In genomic region chr3:32945136-32945535, GRCh38 we compare ENCODE assay signal across 21 cellular contexts. TPM values are rescaled to one million over a fixed set of nuclear protein-coding genes. Genes with fewer than 3 reads are reported as not detected.
DNase-seq lines count a peak whose midpoint lies in the region; ATAC-seq and TF ChIP-seq lines count a peak whose summit lies in the region.
"Had no signal": no experiment of that assay in that cellular context is flagged by ENCODE, and none has a peak within 500 bp of the region (broad histone marks: within the 10 kb centered on the region; RNA-seq: fewer than 3 reads in every experiment).

No MANE protein-coding gene starts in this region.

- no peak overlapping the region for H3K27ac ChIP-seq in breast epithelium
- no peak overlapping the region for H3K27ac ChIP-seq in OCI-LY7 (ENCODE audit: low read depth, low read length, poor library complexity, severe bottlenecking)
- H3K27ac ChIP-seq: sigmoid colon, vagina had no signal

- no peak for TF ChIP-seq POLR2A in breast epithelium (IDR thresholded peaks at IDR 0.05)

- H3K4me1 ChIP-seq in breast epithelium (no peaks in the 10 kb centered on the region), OCI-LY7 (ENCODE audit: insufficient read depth, low read length, poor library complexity, severe bottlenecking) (no peaks in the 10 kb centered on the region)
- H3K4me1 ChIP-seq: sigmoid colon, vagina had no signal

- H3K9me2 ChIP-seq in OCI-LY7 (ENCODE audit: insufficient read depth, low read length) = no peaks in the 10 kb centered on the region

- H3K9me3 ChIP-seq in breast epithelium = no peaks in the 10 kb centered on the region
- no peaks in the 10 kb centered on the region for H3K9me3 ChIP-seq in OCI-LY7 (ENCODE audit: low read length)
- H3K9me3 ChIP-seq: sigmoid colon, vagina had no signal

- H2AFZ ChIP-seq in OCI-LY7 (ENCODE audit: low read length) = no peak overlapping the region

- H3K79me2 ChIP-seq in OCI-LY7 (ENCODE audit: insufficient read depth, low read depth, low read length) = no peaks in the 10 kb centered on the region

- H3K4me3 Mint-ChIP-seq in MCF 10A (ENCODE audit: unreplicated experiment) = no peak overlapping the region
- H3K4me3 Mint-ChIP-seq: T-helper 2 cell treated with Interferon-gamma antibody and Interleukin-4, amounts not matched to agents 5 μg/mL and 100 μg/mL, for 36 hours had no signal

- TF ChIP-seq CTCF in MCF 10A (IDR thresholded peaks at IDR 0.05; ENCODE audit: unreplicated experiment) (no peak), breast epithelium (IDR thresholded peaks at IDR 0.05) (no peak), OCI-LY7 (conservative IDR thresholded peaks at IDR 0.05; ENCODE audit: low read length) (peak; percentile 40; the same call in 1 of the 2 replicates), epithelial cell of esophagus (IDR thresholded peaks at IDR 0.05; ENCODE audit: insufficient read depth, low read depth, low read length, missing control alignments) (no peak)

- H3K36me3 Mint-ChIP-seq in MCF 10A (ENCODE audit: insufficient read depth, unreplicated experiment) = no peaks in the 10 kb centered on the region

- POLR2A ChIA-PET in MCF 10A (lab: Yijun Ruan, JAX) (no interaction called here), OCI-LY7 (lab: Charles Lee) (no interaction called here)

- no peak overlapping the region for H3K4me2 ChIP-seq in OCI-LY7 (ENCODE audit: low read length)

- H3K4me3 ChIP-seq in breast epithelium = no peak overlapping the region
- H3K4me3 ChIP-seq in OCI-LY7 (ENCODE audit: low read depth, low read length, poor library complexity, severe bottlenecking) = no peak overlapping the region
- no peak overlapping the region for H3K4me3 ChIP-seq in epithelial cell of esophagus (ENCODE audit: low read length)
- H3K4me3 ChIP-seq: GM12878, lung, sigmoid colon, vagina had no signal

- H3K36me3 ChIP-seq in breast epithelium = no peaks in the 10 kb centered on the region
- H3K36me3 ChIP-seq in OCI-LY7 (ENCODE audit: insufficient read depth, low read length) = no peaks in the 10 kb centered on the region
- H3K36me3 ChIP-seq: sigmoid colon, vagina had no signal

- no TSS peak for BruUV-seq in MCF 10A (replicated peaks; lab: Mats Ljungman, UMichigan)
- BruUV-seq in OCI-LY7 (replicated peaks; lab: Mats Ljungman, UMichigan) = no TSS peak

- CTCF ChIA-PET in MCF 10A (lab: Yijun Ruan, JAX) (no interaction called here), OCI-LY7 (lab: Charles Lee; ENCODE audit: unreplicated experiment) (no interaction called here)

- no peaks in the 10 kb centered on the region for H3K4me1 Mint-ChIP-seq in MCF 10A (ENCODE audit: insufficient read depth, unreplicated experiment)

- no peak overlapping the region for H3K27ac Mint-ChIP-seq in MCF 10A (ENCODE audit: low read depth, unreplicated experiment)
- H3K27ac Mint-ChIP-seq: T-helper 2 cell treated with Interferon-gamma antibody and Interleukin-4, amounts not matched to agents 5 μg/mL and 100 μg/mL, for 36 hours had no signal

- peak; percentile 69 for DNase-seq in MCF 10A (ENCODE audit: unreplicated experiment)
- no peak for DNase-seq in breast epithelium (ENCODE audit: low spot score in 2 of 2)
- DNase-seq in OCI-LY7 (ENCODE audit: low spot score) = no peak
- DNase-seq in epithelial cell of esophagus (ENCODE audit: low read depth) = peak; percentile 93
- DNase-seq in NCI-H1694 (lab: John Stamatoyannopoulos, UW) = no peak
- DNase-seq in DMS 273 (lab: John Stamatoyannopoulos, UW; ENCODE audit: unreplicated experiment) = no peak
- DNase-seq: activated CD4-positive, alpha-beta T cell treated with anti-CD3 and anti-CD28 coated beads for 1 hour; activated effector memory CD4-positive, alpha-beta T cell treated with Interleukin-2 at 50 U/mL for 16 hours; GDM1; KG1; NCI-H1417; NCI-H345; sigmoid colon; stimulated activated CD4-positive, alpha-beta T cell treated with anti-CD3 and anti-CD28 coated beads, Interleukin-2, amount 100 ng/mL, for 48 hours had no signal

- H4K20me1 ChIP-seq in OCI-LY7 (ENCODE audit: insufficient read depth, low read length) = no peaks in the 10 kb centered on the region

- H3K27me3 Mint-ChIP-seq in MCF 10A (ENCODE audit: insufficient read depth, unreplicated experiment) = no peaks in the 10 kb centered on the region

- no peak for ATAC-seq in HG03520 (IDR thresholded peaks at IDR 0.05; ENCODE audit: unreplicated experiment)
- no peak for ATAC-seq in GM18873 (IDR thresholded peaks at IDR 0.05; ENCODE audit: low FRiP score, unreplicated experiment)
- ATAC-seq: GM12878 had no signal

- intact Hi-C loops in MCF 10A (cut with micrococcal nuclease) (no loop called here), breast epithelium (cut with DNase I; ENCODE audit: low total_unique reads) (no loop called here), OCI-LY7 (cut with micrococcal nuclease; ENCODE audit: unreplicated experiment) (no loop called here)

- H3K27me3 ChIP-seq in breast epithelium = no peaks in the 10 kb centered on the region
- H3K27me3 ChIP-seq: sigmoid colon, vagina had no signal

- no peaks in the 10 kb centered on the region for H3K9me3 Mint-ChIP-seq in MCF 10A (ENCODE audit: unreplicated experiment)
- H3K9me3 Mint-ChIP-seq: T-helper 2 cell treated with Interferon-gamma antibody and Interleukin-4, amounts not matched to agents 5 μg/mL and 100 μg/mL, for 36 hours had no signal

RNA-seq across cellular contexts. Expression of gene CCR4, which starts 6.3 kb away (rescaled TPM):
- total RNA-seq in MCF 10A (2022) (not detected in 2 replicates), breast epithelium (under 1 TPM; 0.32 to 0.66 (median 0.44) TPM), OCI-LY7 (2022) (not detected in 2 replicates)
- total RNA-seq in OCI-LY7 (2014; rRNA removed; shearing (Covaris generic)) = not detected in 2 replicates
- total RNA-seq: osteocyte had no signal

Comparison
In these comparisons a context has a peak if more than half of its experiments do, and no peak if none do; other contexts are left out.
1. DNase-seq: peak in MCF 10A (single experiment) and epithelial cell of esophagus (single experiment); none in breast epithelium (0 of 2), OCI-LY7 (single experiment), NCI-H1694 (single experiment) and DMS 273 (single experiment).